In genomic region chr17:70644093-70644492, GRCh38 we compare ENCODE assay signal across 14 cellular contexts.
DNase-seq lines count a peak whose midpoint lies in the region; TF ChIP-seq lines count a peak whose summit lies in the region.
"Had no signal": no experiment of that assay in that cellular context is flagged by ENCODE, and none has a peak within 500 bp of the region (broad histone marks: within the 10 kb centered on the region; RNA-seq: fewer than 3 reads in every experiment).

No MANE protein-coding gene starts in this region.

- TF ChIP-seq CTCF in HL-60 (IDR thresholded peaks at IDR 0.05; ENCODE audit: insufficient read depth, low read length), result no peak

- H2AFZ ChIP-seq in neuron (ENCODE audit: low read depth, low read length), result peak overlapping the region; percentile 38

- H3K4me1 Mint-ChIP-seq in activated naive CD4-positive, alpha-beta T cell treated with anti-CD3 and anti-CD28 coated beads for 36 hours (ENCODE audit: low read depth), result no peaks in the 10 kb centered on the region

- CTCF ChIA-PET in activated naive CD4-positive, alpha-beta T cell treated with anti-CD3 and anti-CD28 coated beads for 36 hours (lab: Charles Lee), result no interaction called here

- intact Hi-C loops in activated naive CD4-positive, alpha-beta T cell treated with anti-CD3 and anti-CD28 coated beads for 36 hours (cut with micrococcal nuclease), result no loop called here

- no peaks in the 10 kb centered on the region for H3K36me3 ChIP-seq in neuron (ENCODE audit: insufficient read depth, low read length)
- H3K36me3 ChIP-seq: HAP-1 had no signal

- DNase-seq in HL-60 (ENCODE audit: low read depth in 1 of 2, low spot score in 1 of 2) (peak in 1 of 2 experiments; percentile 45), MV-4-11 (lab: John Stamatoyannopoulos, UW) (peak; percentile 15), foreskin melanocyte (peak; percentile 72), DMS53 (lab: John Stamatoyannopoulos, UW) (no peak), hypothalamus (lab: John Stamatoyannopoulos, UW) (no peak)
- DNase-seq in activated naive CD4-positive, alpha-beta T cell treated with anti-CD3 and anti-CD28 coated beads for 36 hours, result no peak
- DNase-seq: CD8-positive, alpha-beta T cell; COR-L47; DMS153; DND-41; GDM1 had no signal

- no peaks in the 10 kb centered on the region for H3K9me3 ChIP-seq in neuron (ENCODE audit: low read length)
- H3K9me3 ChIP-seq: HAP-1 had no signal

- peaks cover 5% of the 10 kb centered on the region for H3K9me3 Mint-ChIP-seq in activated naive CD4-positive, alpha-beta T cell treated with anti-CD3 and anti-CD28 coated beads for 36 hours

- no peak overlapping the region for H3K27ac Mint-ChIP-seq in activated naive CD4-positive, alpha-beta T cell treated with anti-CD3 and anti-CD28 coated beads for 36 hours
- H3K27ac Mint-ChIP-seq: CD14-positive monocyte; CD8-positive, alpha-beta T cell had no signal

- H3K4me3 Mint-ChIP-seq in activated naive CD4-positive, alpha-beta T cell treated with anti-CD3 and anti-CD28 coated beads for 36 hours, result no peak overlapping the region
- H3K4me3 Mint-ChIP-seq: CD14-positive monocyte; CD8-positive, alpha-beta T cell had no signal

- H3K27ac ChIP-seq in HL-60 (replicated peaks), result peak overlapping the region; percentile 22; the same call in 1 of the 2 replicates

- no peak overlapping the region for H3K4me3 ChIP-seq in HL-60 (replicated peaks; ENCODE audit: insufficient read depth, low read length)
- no peak overlapping the region for H3K4me3 ChIP-seq in neuron (ENCODE audit: low read length)
- H3K4me3 ChIP-seq: HAP-1 had no signal

- H3K27me3 ChIP-seq in HL-60 (ENCODE audit: insufficient read depth, poor library complexity, severe bottlenecking) (no peaks in the 10 kb centered on the region), neuron (ENCODE audit: insufficient read depth, low read length) (no peaks in the 10 kb centered on the region)

- no peaks in the 10 kb centered on the region for H3K27me3 Mint-ChIP-seq in activated naive CD4-positive, alpha-beta T cell treated with anti-CD3 and anti-CD28 coated beads for 36 hours (ENCODE audit: low read depth)

- peaks cover 24% of the 10 kb centered on the region for H3K4me1 ChIP-seq in neuron (ENCODE audit: insufficient read depth, low read length)
- H3K4me1 ChIP-seq: HAP-1 had no signal

- H3K36me3 Mint-ChIP-seq in activated naive CD4-positive, alpha-beta T cell treated with anti-CD3 and anti-CD28 coated beads for 36 hours (ENCODE audit: low read depth), result no peaks in the 10 kb centered on the region
- H3K36me3 Mint-ChIP-seq: CD14-positive monocyte; CD8-positive, alpha-beta T cell had no signal

Comparison
In these comparisons a context has a peak if more than half of its experiments do, and no peak if none do; other contexts are left out.
1. DNase-seq: peak in MV-4-11 (single experiment) and foreskin melanocyte (single experiment); none in DMS53 (single experiment), activated naive CD4-positive, alpha-beta T cell treated with anti-CD3 and anti-CD28 coated beads for 36 hours (single experiment) and hypothalamus (0 of 51).